In genomic region chr12:109436181-109436546, GRCh38 we compare ENCODE assay signal across 25 cellular contexts.
"Had no signal": no experiment of that assay in that cellular context is flagged by ENCODE, and none has a peak within 500 bp of the region (broad histone marks: within the 10 kb centered on the region; RNA-seq: fewer than 3 reads in every experiment).

No MANE protein-coding gene starts in this region.

- H3K27me3 Mint-ChIP-seq: activated naive CD8-positive, alpha-beta T cell; activated T-cell treated with anti-CD3 and anti-CD28 coated beads, Interleukin-2, amount 50 U/mL, for 24 hours; naive B cell; stimulated activated memory B cell treated with anti-CD40 and anti-IgM and Interleukin-4, amounts not matched to agents 10 μg/mL and 1 μg/mL and 100 μg/mL, for 72 hours had no signal

- H3K9me3 Mint-ChIP-seq: activated T-cell treated with anti-CD3 and anti-CD28 coated beads, Interleukin-2, amount 50 U/mL, for 24 hours; activated T-helper 2 cell treated with anti-CD3 and anti-CD28 coated beads, Interferon-gamma antibody, Interleukin-2, Interleukin-4, amounts not matched to agents 10 μg/mL and 5 μg/mL and 100 μg/mL, durations not matched to agents 14 hours and 24 hours and 36 hours; naive B cell; stimulated activated memory B cell treated with anti-CD40 and anti-IgM and Interleukin-4, amounts not matched to agents 10 μg/mL and 1 μg/mL and 100 μg/mL, for 72 hours had no signal

- H3K36me3 ChIP-seq: adrenal gland, ascending aorta, brain microvascular endothelial cell, esophagus muscularis mucosa, sigmoid colon had no signal

- ATAC-seq: left colon; stimulated activated memory B cell treated with anti-CD40 and anti-IgM and Interleukin-4, amounts not matched to agents 10 μg/mL and 1 μg/mL and 100 μg/mL, for 72 hours had no signal

- H3K27me3 ChIP-seq: adrenal gland, ascending aorta, brain microvascular endothelial cell, esophagus muscularis mucosa, sigmoid colon, stomach had no signal

- H3K36me3 Mint-ChIP-seq: activated naive CD8-positive, alpha-beta T cell; naive B cell; type B pancreatic cell had no signal

- H3K4me3 Mint-ChIP-seq: activated naive CD8-positive, alpha-beta T cell; activated T-cell treated with anti-CD3 and anti-CD28 coated beads, Interleukin-2, amount 50 U/mL, for 24 hours; naive B cell; stimulated activated memory B cell treated with anti-CD40 and anti-IgM and Interleukin-4, amounts not matched to agents 10 μg/mL and 1 μg/mL and 100 μg/mL, for 72 hours; type B pancreatic cell had no signal

- H3K4me2 ChIP-seq: smooth muscle cell had no signal

- H3K27ac Mint-ChIP-seq: activated naive CD8-positive, alpha-beta T cell; activated T-cell treated with anti-CD3 and anti-CD28 coated beads, Interleukin-2, amount 50 U/mL, for 24 hours; activated T-helper 2 cell treated with anti-CD3 and anti-CD28 coated beads, Interferon-gamma antibody, Interleukin-2, Interleukin-4, amounts not matched to agents 10 μg/mL and 5 μg/mL and 100 μg/mL, durations not matched to agents 14 hours and 24 hours and 36 hours; progenitor cell of endocrine pancreas; stimulated activated memory B cell treated with anti-CD40 and anti-IgM and Interleukin-4, amounts not matched to agents 10 μg/mL and 1 μg/mL and 100 μg/mL, for 72 hours; type B pancreatic cell had no signal

- H3K4me1 ChIP-seq: adrenal gland had no signal

- H3K27ac ChIP-seq: adrenal gland, ascending aorta, brain microvascular endothelial cell, esophagus muscularis mucosa, sigmoid colon, stomach had no signal

- DNase-seq: activated CD8-positive, alpha-beta memory T cell treated with anti-CD3 and anti-CD28 coated beads for 24 hours; activated CD8-positive, alpha-beta memory T cell treated with anti-CD3 and anti-CD28 coated beads, Interleukin-2, amount 50 U/mL, for 4 hours; activated naive CD4-positive, alpha-beta T cell; activated T-cell treated with anti-CD3 and anti-CD28 coated beads, Interleukin-2, amount 50 U/mL, for 24 hours; adrenal gland; brain microvascular endothelial cell; central memory CD4-positive, alpha-beta T cell; effector memory CD4-positive, alpha-beta T cell; hippocampal formation; left colon; mesenchymal stem cell; naive B cell; retina; sigmoid colon; stimulated activated CD4-positive, alpha-beta T cell treated with anti-CD3 and anti-CD28 coated beads, Interleukin-15, amount 100 ng/mL, for 24 hours; stomach; T-helper 9 cell had no signal

- H3K4me3 ChIP-seq: adrenal gland, ascending aorta, esophagus muscularis mucosa, sigmoid colon, smooth muscle cell, stomach had no signal

- H3K9me3 ChIP-seq: adrenal gland, ascending aorta, esophagus muscularis mucosa, sigmoid colon, stomach had no signal
